ENCODE assay signal across 2 cellular contexts in genomic region chr2:224222976-224223375, GRCh38.
TF ChIP-seq lines count a peak whose summit lies in the region.

No MANE protein-coding gene starts in this region.

TF ChIP-seq in SK-N-SH, 30 proteins besides CTCF, POLR2A, EP300 and RAD21 (continued from another document):
- TF ChIP-seq, protein P1, sequence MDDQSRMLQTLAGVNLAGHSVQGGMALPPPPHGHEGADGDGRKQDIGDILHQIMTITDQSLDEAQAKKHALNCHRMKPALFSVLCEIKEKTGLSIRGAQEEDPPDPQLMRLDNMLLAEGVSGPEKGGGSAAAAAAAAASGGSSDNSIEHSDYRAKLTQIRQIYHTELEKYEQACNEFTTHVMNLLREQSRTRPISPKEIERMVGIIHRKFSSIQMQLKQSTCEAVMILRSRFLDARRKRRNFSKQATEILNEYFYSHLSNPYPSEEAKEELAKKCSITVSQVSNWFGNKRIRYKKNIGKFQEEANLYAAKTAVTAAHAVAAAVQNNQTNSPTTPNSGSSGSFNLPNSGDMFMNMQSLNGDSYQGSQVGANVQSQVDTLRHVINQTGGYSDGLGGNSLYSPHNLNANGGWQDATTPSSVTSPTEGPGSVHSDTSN (IDR thresholded peaks at IDR 0.05): no peak
- TF ChIP-seq RFX5 (IDR thresholded peaks at IDR 0.05; ENCODE audit: low read length) (no peak), FOXJ3 (CRISPR knock-in tag; IDR thresholded peaks at IDR 0.05) (no peak), GABPA (IDR thresholded peaks at IDR 0.05; ENCODE audit: low read depth) (no peak), YY1 (IDR thresholded peaks at IDR 0.05; ENCODE audit: low read depth) (no peak), TCF12 (IDR thresholded peaks at IDR 0.05) (no peak)
- TF ChIP-seq, protein P2, sequence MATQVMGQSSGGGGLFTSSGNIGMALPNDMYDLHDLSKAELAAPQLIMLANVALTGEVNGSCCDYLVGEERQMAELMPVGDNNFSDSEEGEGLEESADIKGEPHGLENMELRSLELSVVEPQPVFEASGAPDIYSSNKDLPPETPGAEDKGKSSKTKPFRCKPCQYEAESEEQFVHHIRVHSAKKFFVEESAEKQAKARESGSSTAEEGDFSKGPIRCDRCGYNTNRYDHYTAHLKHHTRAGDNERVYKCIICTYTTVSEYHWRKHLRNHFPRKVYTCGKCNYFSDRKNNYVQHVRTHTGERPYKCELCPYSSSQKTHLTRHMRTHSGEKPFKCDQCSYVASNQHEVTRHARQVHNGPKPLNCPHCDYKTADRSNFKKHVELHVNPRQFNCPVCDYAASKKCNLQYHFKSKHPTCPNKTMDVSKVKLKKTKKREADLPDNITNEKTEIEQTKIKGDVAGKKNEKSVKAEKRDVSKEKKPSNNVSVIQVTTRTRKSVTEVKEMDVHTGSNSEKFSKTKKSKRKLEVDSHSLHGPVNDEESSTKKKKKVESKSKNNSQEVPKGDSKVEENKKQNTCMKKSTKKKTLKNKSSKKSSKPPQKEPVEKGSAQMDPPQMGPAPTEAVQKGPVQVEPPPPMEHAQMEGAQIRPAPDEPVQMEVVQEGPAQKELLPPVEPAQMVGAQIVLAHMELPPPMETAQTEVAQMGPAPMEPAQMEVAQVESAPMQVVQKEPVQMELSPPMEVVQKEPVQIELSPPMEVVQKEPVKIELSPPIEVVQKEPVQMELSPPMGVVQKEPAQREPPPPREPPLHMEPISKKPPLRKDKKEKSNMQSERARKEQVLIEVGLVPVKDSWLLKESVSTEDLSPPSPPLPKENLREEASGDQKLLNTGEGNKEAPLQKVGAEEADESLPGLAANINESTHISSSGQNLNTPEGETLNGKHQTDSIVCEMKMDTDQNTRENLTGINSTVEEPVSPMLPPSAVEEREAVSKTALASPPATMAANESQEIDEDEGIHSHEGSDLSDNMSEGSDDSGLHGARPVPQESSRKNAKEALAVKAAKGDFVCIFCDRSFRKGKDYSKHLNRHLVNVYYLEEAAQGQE (IDR thresholded peaks at IDR 0.05; ENCODE audit: low read depth, low read length): no peak

TF ChIP-seq in SK-N-SH treated with all-trans-retinoic acid at 6 μM for 48 hours, 23 proteins besides CTCF, POLR2A, EP300 and RAD21 (continued from another document):
- no peak for TF ChIP-seq TSHZ2 (CRISPR knock-in tag; IDR thresholded peaks at IDR 0.05)
- no peak for TF ChIP-seq ARNTL (CRISPR knock-in tag; IDR thresholded peaks at IDR 0.05; ENCODE audit: borderline replicate concordance, low read depth)
- no peak for TF ChIP-seq POU6F1 (CRISPR knock-in tag; IDR thresholded peaks at IDR 0.05; ENCODE audit: borderline replicate concordance, low read depth)
- no peak for TF ChIP-seq BACH2 (CRISPR knock-in tag; IDR thresholded peaks at IDR 0.05; ENCODE audit: borderline replicate concordance)
- TF ChIP-seq TOX (CRISPR knock-in tag; IDR thresholded peaks at IDR 0.05; ENCODE audit: borderline replicate concordance): no peak
- no peak for TF ChIP-seq ESRRG (CRISPR knock-in tag; IDR thresholded peaks at IDR 0.05)
- no peak for TF ChIP-seq TCF4 (CRISPR knock-in tag; IDR thresholded peaks at IDR 0.05; ENCODE audit: borderline replicate concordance)
- no peak for TF ChIP-seq ZNF565 (CRISPR knock-in tag; conservative IDR thresholded peaks at IDR 0.05; ENCODE audit: low read depth)
- no peak for TF ChIP-seq RARB (CRISPR knock-in tag; IDR thresholded peaks at IDR 0.05)
- TF ChIP-seq, protein P3, sequence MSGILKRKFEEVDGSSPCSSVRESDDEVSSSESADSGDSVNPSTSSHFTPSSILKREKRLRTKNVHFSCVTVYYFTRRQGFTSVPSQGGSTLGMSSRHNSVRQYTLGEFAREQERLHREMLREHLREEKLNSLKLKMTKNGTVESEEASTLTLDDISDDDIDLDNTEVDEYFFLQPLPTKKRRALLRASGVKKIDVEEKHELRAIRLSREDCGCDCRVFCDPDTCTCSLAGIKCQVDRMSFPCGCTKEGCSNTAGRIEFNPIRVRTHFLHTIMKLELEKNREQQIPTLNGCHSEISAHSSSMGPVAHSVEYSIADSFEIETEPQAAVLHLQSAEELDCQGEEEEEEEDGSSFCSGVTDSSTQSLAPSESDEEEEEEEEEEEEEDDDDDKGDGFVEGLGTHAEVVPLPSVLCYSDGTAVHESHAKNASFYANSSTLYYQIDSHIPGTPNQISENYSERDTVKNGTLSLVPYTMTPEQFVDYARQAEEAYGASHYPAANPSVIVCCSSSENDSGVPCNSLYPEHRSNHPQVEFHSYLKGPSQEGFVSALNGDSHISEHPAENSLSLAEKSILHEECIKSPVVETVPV (CRISPR knock-in tag; IDR thresholded peaks at IDR 0.05): no peak
- no peak for TF ChIP-seq ISL1 (CRISPR knock-in tag; IDR thresholded peaks at IDR 0.05)
- no peak for TF ChIP-seq ZNF70 (CRISPR knock-in tag; IDR thresholded peaks at IDR 0.05)
